In genomic region chrX:154652311-154653047, GRCh38 we compare ENCODE assay signal across 1 cellular context.
TF ChIP-seq lines count a peak whose summit lies in the region.

No MANE protein-coding gene starts in this region.

TF ChIP-seq in IMR-90, 13 proteins besides CTCF, POLR2A, EP300 and RAD21 (continued from another document):
- no peak for TF ChIP-seq USF2 (IDR thresholded peaks at IDR 0.05; ENCODE audit: low read depth, low read length)
- no peak for TF ChIP-seq ELK1 (IDR thresholded peaks at IDR 0.05; ENCODE audit: borderline replicate concordance, low read depth, low read length)
- TF ChIP-seq CHD1 (IDR thresholded peaks at IDR 0.05; ENCODE audit: low read depth, low read length) = no peak
- TF ChIP-seq MXI1 (IDR thresholded peaks at IDR 0.05; ENCODE audit: borderline replicate concordance, low read depth, low read length) = no peak
- no peak for TF ChIP-seq MAZ (IDR thresholded peaks at IDR 0.05; ENCODE audit: borderline replicate concordance, low read depth, low read length)
- TF ChIP-seq RCOR1 (IDR thresholded peaks at IDR 0.05; ENCODE audit: insufficient replicate concordance, low read length) = no peak
